In genomic region chr2:39265315-39265714, GRCh38 we compare ENCODE assay signal across 1 cellular context.
TF ChIP-seq lines count a peak whose summit lies in the region.

No MANE protein-coding gene starts in this region.

TF ChIP-seq in GM12878, 131 proteins besides CTCF, POLR2A, EP300 and RAD21 (continued from another document):
- TF ChIP-seq IRF3 (IDR thresholded peaks at IDR 0.05) = no peak
- TF ChIP-seq SUZ12 (IDR thresholded peaks at IDR 0.05; ENCODE audit: unreplicated experiment) = no peak
- no peak for TF ChIP-seq HSF1 (IDR thresholded peaks at IDR 0.05; ENCODE audit: low read depth, low read length)
- TF ChIP-seq ZNF24 (IDR thresholded peaks at IDR 0.05) = no peak
- no peak for TF ChIP-seq ZZZ3 (IDR thresholded peaks at IDR 0.05; ENCODE audit: control insufficient read depth, insufficient read length, low read depth)
- TF ChIP-seq ELK1 (IDR thresholded peaks at IDR 0.05; ENCODE audit: low read depth, low read length) = no peak
- TF ChIP-seq BACH1 (IDR thresholded peaks at IDR 0.05; ENCODE audit: borderline replicate concordance) = no peak
- TF ChIP-seq BHLHE40 (IDR thresholded peaks at IDR 0.05; ENCODE audit: borderline replicate concordance in 1 of 2, low read depth in 2 of 2, low read length in 1 of 2) = no peak
- no peak for TF ChIP-seq ATF2 (IDR thresholded peaks at IDR 0.05; ENCODE audit: low read length)
- TF ChIP-seq ZNF274 (IDR thresholded peaks at IDR 0.05; ENCODE audit: insufficient read depth, insufficient read length) = no peak
- TF ChIP-seq PKNOX1 (IDR thresholded peaks at IDR 0.05) = no peak
- no peak for TF ChIP-seq CBFB (IDR thresholded peaks at IDR 0.05; ENCODE audit: low read depth)
- TF ChIP-seq NR2F1 (conservative IDR thresholded peaks at IDR 0.05) = no peak
- no peak for TF ChIP-seq ATF3 (IDR thresholded peaks at IDR 0.05; ENCODE audit: borderline replicate concordance, extremely low read depth, low read depth, low read length)
- TF ChIP-seq ZBTB4 (CRISPR knock-in tag; IDR thresholded peaks at IDR 0.05) = no peak
- no peak for TF ChIP-seq HDAC2 (IDR thresholded peaks at IDR 0.05)
